In genomic region chr2:181679544-181679979, GRCh38 we compare ENCODE assay signal across 26 cellular contexts. TPM values are rescaled to one million over a fixed set of nuclear protein-coding genes. Genes with fewer than 3 reads are reported as not detected.
DNase-seq lines count a peak whose midpoint lies in the region; ATAC-seq and TF ChIP-seq lines count a peak whose summit lies in the region.
"Had no signal": no experiment of that assay in that cellular context is flagged by ENCODE, and none has a peak within 500 bp of the region (broad histone marks: within the 10 kb centered on the region; RNA-seq: fewer than 3 reads in every experiment).

No MANE protein-coding gene starts in this region.

- H3K27ac ChIP-seq in neural progenitor cell, result no peak overlapping the region
- H3K27ac ChIP-seq: BLaER1 treated with 17β-estradiol and CSF1 and Interleukin-3, amounts not matched to agents 10 nM and 100 nM; body of pancreas; esophagus muscularis mucosa; gastrocnemius medialis had no signal

- no peak for TF ChIP-seq CTCF in neural progenitor cell (IDR thresholded peaks at IDR 0.05)

- peaks cover 9% of the 10 kb centered on the region for H3K36me3 Mint-ChIP-seq in activated T-helper 1 cell treated with anti-CD3 and anti-CD28 coated beads, Interleukin-12 subunit alpha, Interleukin-12 subunit beta, Interleukin-2, Interleukin-4 antibody, amounts not matched to agents 30 ng/mL and 10 ng/mL and 1 ng/mL, durations not matched to agents 14 hours and 24 hours and 36 hours (ENCODE audit: low read depth)
- H3K36me3 Mint-ChIP-seq in neural progenitor cell, result no peaks in the 10 kb centered on the region

- H3K9ac ChIP-seq in neural progenitor cell, result no peak overlapping the region
- H3K9ac ChIP-seq: BLaER1 treated with 17β-estradiol and CSF1 and Interleukin-3, amounts not matched to agents 10 nM and 100 nM had no signal

- no peak overlapping the region for H3K4me3 Mint-ChIP-seq in activated T-helper 1 cell treated with anti-CD3 and anti-CD28 coated beads, Interleukin-12 subunit alpha, Interleukin-12 subunit beta, Interleukin-2, Interleukin-4 antibody, amounts not matched to agents 30 ng/mL and 10 ng/mL and 1 ng/mL, durations not matched to agents 14 hours and 24 hours and 36 hours
- peak overlapping the region; percentile 69 for H3K4me3 Mint-ChIP-seq in neural progenitor cell

- H4K20me1 ChIP-seq in neural progenitor cell (ENCODE audit: low read depth), result peaks cover 78% of the 10 kb centered on the region
- H4K20me1 ChIP-seq: BLaER1 treated with 17β-estradiol and CSF1 and Interleukin-3, amounts not matched to agents 10 nM and 100 nM had no signal

- H3K4me1 ChIP-seq in neural progenitor cell, result peaks cover 15% of the 10 kb centered on the region

- peaks cover 27% of the 10 kb centered on the region for H3K9me3 Mint-ChIP-seq in activated T-helper 1 cell treated with anti-CD3 and anti-CD28 coated beads, Interleukin-12 subunit alpha, Interleukin-12 subunit beta, Interleukin-2, Interleukin-4 antibody, amounts not matched to agents 30 ng/mL and 10 ng/mL and 1 ng/mL, durations not matched to agents 14 hours and 24 hours and 36 hours
- no peaks in the 10 kb centered on the region for H3K9me3 Mint-ChIP-seq in neural progenitor cell

- peaks cover 40% of the 10 kb centered on the region for H3K4me1 Mint-ChIP-seq in activated T-helper 1 cell treated with anti-CD3 and anti-CD28 coated beads, Interleukin-12 subunit alpha, Interleukin-12 subunit beta, Interleukin-2, Interleukin-4 antibody, amounts not matched to agents 30 ng/mL and 10 ng/mL and 1 ng/mL, durations not matched to agents 14 hours and 24 hours and 36 hours (ENCODE audit: low read depth)
- peaks cover 43% of the 10 kb centered on the region for H3K4me1 Mint-ChIP-seq in neural progenitor cell

- H3K9me3 ChIP-seq in neural progenitor cell (ENCODE audit: low read depth), result no peaks in the 10 kb centered on the region
- H3K9me3 ChIP-seq: body of pancreas, esophagus muscularis mucosa, gastrocnemius medialis, MG63 had no signal

- no peak overlapping the region for H3K4me3 ChIP-seq in neural progenitor cell
- H3K4me3 ChIP-seq: BLaER1 treated with 17β-estradiol and CSF1 and Interleukin-3, amounts not matched to agents 10 nM and 100 nM; body of pancreas; esophagus muscularis mucosa; K562; MG63 had no signal

- H2AFZ ChIP-seq in neural progenitor cell (replicated peaks), result no peak overlapping the region

- ATAC-seq in GM18873 (IDR thresholded peaks at IDR 0.05; ENCODE audit: low FRiP score, unreplicated experiment), result no peak
- ATAC-seq: activated CD4-positive, alpha-beta T cell treated with anti-CD3 and anti-CD28 coated beads for 36 hours; body of pancreas; gastrocnemius medialis; HCT116; K562 had no signal

- H3F3A ChIP-seq in neural progenitor cell (ENCODE audit: low read depth), result peaks cover 12% of the 10 kb centered on the region

- peaks cover 80% of the 10 kb centered on the region for H3K27me3 Mint-ChIP-seq in activated T-helper 1 cell treated with anti-CD3 and anti-CD28 coated beads, Interleukin-12 subunit alpha, Interleukin-12 subunit beta, Interleukin-2, Interleukin-4 antibody, amounts not matched to agents 30 ng/mL and 10 ng/mL and 1 ng/mL, durations not matched to agents 14 hours and 24 hours and 36 hours (ENCODE audit: insufficient read depth)
- peaks cover 75% of the 10 kb centered on the region for H3K27me3 Mint-ChIP-seq in neural progenitor cell (ENCODE audit: insufficient read depth, low read depth)

- H3K36me3 ChIP-seq in neural progenitor cell, result no peaks in the 10 kb centered on the region
- H3K36me3 ChIP-seq: esophagus muscularis mucosa, gastrocnemius medialis, MG63 had no signal

- intact Hi-C loops in activated T-helper 1 cell treated with anti-CD3 and anti-CD28 coated beads, Interleukin-12 subunit alpha, Interleukin-12 subunit beta, Interleukin-2, Interleukin-4 antibody, amounts not matched to agents 30 ng/mL and 10 ng/mL and 1 ng/mL, durations not matched to agents 14 hours and 24 hours and 36 hours (cut with micrococcal nuclease), result no loop called here

- no peaks in the 10 kb centered on the region for H3K79me2 ChIP-seq in neural progenitor cell (ENCODE audit: low read depth)

- peaks cover 100% of the 10 kb centered on the region for H3K27me3 ChIP-seq in neural progenitor cell

- H3K4me2 ChIP-seq in neural progenitor cell, result no peak overlapping the region
- H3K4me2 ChIP-seq: BLaER1 treated with 17β-estradiol and CSF1 and Interleukin-3, amounts not matched to agents 10 nM and 100 nM had no signal

- DNase-seq in NCI-H748 (lab: John Stamatoyannopoulos, UW; ENCODE audit: unreplicated experiment) (peak; percentile 32), NCI-H748 treated with DMSO at 0.1 percent for 48 hours (lab: John Stamatoyannopoulos, UW) (no peak), DMS53 treated with DMSO at 0.1 percent for 48 hours (lab: John Stamatoyannopoulos, UW; ENCODE audit: unreplicated experiment) (peak; percentile 81), neural progenitor cell (ENCODE audit: low spot score) (no peak), GOT3 (lab: John Stamatoyannopoulos, UW) (no peak)
- no peak for DNase-seq in activated T-helper 1 cell treated with anti-CD3 and anti-CD28 coated beads, Interleukin-12 subunit alpha, Interleukin-12 subunit beta, Interleukin-2, Interleukin-4 antibody, amounts not matched to agents 30 ng/mL and 10 ng/mL and 1 ng/mL, durations not matched to agents 14 hours and 24 hours and 36 hours (ENCODE audit: low spot score)
- DNase-seq in stimulated activated CD4-positive, alpha-beta T cell treated with anti-CD3 and anti-CD28 coated beads, Interleukin-12 subunit alpha, Interleukin-12 subunit beta, amount 100 ng/mL, for 4 hours, result no peak
- DNase-seq: activated CD8-positive, alpha-beta memory T cell treated with anti-CD3 and anti-CD28 coated beads, Interleukin-2, amount 50 U/mL, for 4 hours; body of pancreas; Calu3; effector CD8-positive, alpha-beta T cell; gastrocnemius medialis; GDM1; MG63; NCI-H1436 treated with DMSO at 0.1 percent for 48 hours; NCI-H526 treated with DMSO at 0.1 percent for 48 hours; stimulated activated CD4-positive, alpha-beta T cell treated with anti-CD3 and anti-CD28 coated beads, Interleukin-4, amount 100 ng/mL, for 4 hours; trophoblast cell had no signal

- H3K27ac Mint-ChIP-seq in activated T-helper 1 cell treated with anti-CD3 and anti-CD28 coated beads, Interleukin-12 subunit alpha, Interleukin-12 subunit beta, Interleukin-2, Interleukin-4 antibody, amounts not matched to agents 30 ng/mL and 10 ng/mL and 1 ng/mL, durations not matched to agents 14 hours and 24 hours and 36 hours, result peak overlapping the region; percentile 78
- H3K27ac Mint-ChIP-seq in neural progenitor cell, result no peak overlapping the region
- H3K27ac Mint-ChIP-seq: activated CD4-positive, alpha-beta T cell treated with anti-CD3 and anti-CD28 coated beads for 36 hours had no signal

RNA-seq across cellular contexts. Expression of gene NEUROD1, which starts 0.8 kb away (rescaled TPM):
- total RNA-seq in activated T-helper 1 cell treated with anti-CD3 and anti-CD28 coated beads, Interleukin-12 subunit alpha, Interleukin-12 subunit beta, Interleukin-2, Interleukin-4 antibody, amounts not matched to agents 30 ng/mL and 10 ng/mL and 1 ng/mL, durations not matched to agents 14 hours and 24 hours and 36 hours, result not detected in 2 replicates
- total RNA-seq in neural progenitor cell (ENCODE audit: low replicate concordance), result not detected in 2 replicates
- total RNA-seq: activated CD4-positive, alpha-beta T cell treated with anti-CD3 and anti-CD28 coated beads for 36 hours; Calu3; esophagus muscularis mucosa; gastrocnemius medialis; HT-29; K562; omental fat pad had no signal

RNA-seq across cellular contexts. Expression of gene CERKL, which starts 22.7 kb away (rescaled TPM):
- total RNA-seq in activated T-helper 1 cell treated with anti-CD3 and anti-CD28 coated beads, Interleukin-12 subunit alpha, Interleukin-12 subunit beta, Interleukin-2, Interleukin-4 antibody, amounts not matched to agents 30 ng/mL and 10 ng/mL and 1 ng/mL, durations not matched to agents 14 hours and 24 hours and 36 hours, result not detected in 2 replicates
- total RNA-seq in neural progenitor cell (ENCODE audit: low replicate concordance), result 0.25 TPM in 1 of 2 replicates, not detected in the other
- total RNA-seq: K562, omental fat pad had no signal

Comparison
In these comparisons a context has a peak if more than half of its experiments do, and no peak if none do; other contexts are left out.
1. DNase-seq: peak in NCI-H748 (single experiment) and DMS53 treated with DMSO at 0.1 percent for 48 hours (single experiment); none in NCI-H748 treated with DMSO at 0.1 percent for 48 hours (single experiment), activated T-helper 1 cell treated with anti-CD3 and anti-CD28 coated beads, Interleukin-12 subunit alpha, Interleukin-12 subunit beta, Interleukin-2, Interleukin-4 antibody, amounts not matched to agents 30 ng/mL and 10 ng/mL and 1 ng/mL, durations not matched to agents 14 hours and 24 hours and 36 hours (single experiment), neural progenitor cell (single experiment), stimulated activated CD4-positive, alpha-beta T cell treated with anti-CD3 and anti-CD28 coated beads, Interleukin-12 subunit alpha, Interleukin-12 subunit beta, amount 100 ng/mL, for 4 hours (single experiment) and GOT3 (single experiment).